In genomic region chr20:2006452-2007381, GRCh38 we compare ENCODE assay signal across 9 cellular contexts. TPM values are rescaled to one million over a fixed set of nuclear protein-coding genes. Genes with fewer than 3 reads are reported as not detected.
DNase-seq lines count a peak whose midpoint lies in the region; ATAC-seq, FAIRE-seq and TF ChIP-seq lines count a peak whose summit lies in the region.
"Had no signal": no experiment of that assay in that cellular context is flagged by ENCODE, and none has a peak within 500 bp of the region (broad histone marks: within the 10 kb centered on the region; RNA-seq: fewer than 3 reads in every experiment).

No MANE protein-coding gene starts in this region.

- H3K27ac ChIP-seq in CD4-positive, alpha-beta T cell (ENCODE audit: low read depth, low read length): no peak overlapping the region

- peaks cover 65% of the 10 kb centered on the region for H3K27me3 Mint-ChIP-seq in CD4-positive, alpha-beta T cell
- H3K27me3 Mint-ChIP-seq in chondrocyte (ENCODE audit: low read depth): peaks cover 14% of the 10 kb centered on the region

- peak in 5 of 10 experiments; percentile 2 to 13 (median 4) for DNase-seq in CD4-positive, alpha-beta T cell
- no peak for DNase-seq in GM18507 (ENCODE audit: extremely low spot score, insufficient read length, low read depth)
- peak; percentile 59 for DNase-seq in OCI-M1 (lab: John Stamatoyannopoulos, UW)
- DNase-seq in chondrocyte (ENCODE audit: low spot score): no peak
- peak; percentile 19 for DNase-seq in midbrain (lab: John Stamatoyannopoulos, UW)
- no peak for DNase-seq in GDM1 (lab: John Stamatoyannopoulos, UW)

- no peak for ATAC-seq in CD4-positive, alpha-beta T cell (ENCODE audit: poor library complexity)
- ATAC-seq in GM21786 (IDR thresholded peaks at IDR 0.05; ENCODE audit: unreplicated experiment) (no peak), HG03135 (IDR thresholded peaks at IDR 0.05; ENCODE audit: unreplicated experiment) (no peak)

- peak; percentile 66 for TF ChIP-seq CTCF in CD4-positive, alpha-beta T cell (IDR thresholded peaks at IDR 0.05)
- TF ChIP-seq CTCF in chondrocyte (IDR thresholded peaks at IDR 0.05): peak; percentile 87

- no peaks in the 10 kb centered on the region for H3K9me3 ChIP-seq in CD4-positive, alpha-beta T cell (ENCODE audit: control insufficient read depth, low read length)

- no peaks in the 10 kb centered on the region for H3K36me3 Mint-ChIP-seq in CD4-positive, alpha-beta T cell (ENCODE audit: low read depth)
- H3K36me3 Mint-ChIP-seq in chondrocyte (ENCODE audit: low read depth): no peaks in the 10 kb centered on the region

- intact Hi-C loops in CD4-positive, alpha-beta T cell (cut with DNase I, micrococcal nuclease): loop anchor here (1.0 kb wide), 1 partner anchor 166 kb away; no protein-coding TSS in a partner anchor

- FAIRE-seq in GM18507 (lab: Jason Lieb, UNC): peak; percentile 12

- H3K27ac Mint-ChIP-seq in CD4-positive, alpha-beta T cell: no peak overlapping the region
- H3K27ac Mint-ChIP-seq in chondrocyte (ENCODE audit: unreplicated experiment): no peak overlapping the region

- CTCF ChIA-PET in CD4-positive, alpha-beta T cell (lab: Charles Lee): interaction anchor here (1.3 to 2.7 kb wide), 2 partner anchors 42 to 166 kb away, joined by 3 to 11 read pairs; no protein-coding TSS in a partner anchor

- peaks cover 21% of the 10 kb centered on the region for H3K27me3 ChIP-seq in CD4-positive, alpha-beta T cell (ENCODE audit: control insufficient read depth, insufficient read depth, low read length)

- POLR2A ChIA-PET in CD4-positive, alpha-beta T cell (lab: Charles Lee): no interaction called here

- H3K4me1 Mint-ChIP-seq in CD4-positive, alpha-beta T cell (ENCODE audit: low read depth): no peaks in the 10 kb centered on the region
- no peaks in the 10 kb centered on the region for H3K4me1 Mint-ChIP-seq in chondrocyte (ENCODE audit: low read depth)

- H3K9me3 Mint-ChIP-seq in CD4-positive, alpha-beta T cell: no peaks in the 10 kb centered on the region
- H3K9me3 Mint-ChIP-seq in chondrocyte (ENCODE audit: low read depth): no peaks in the 10 kb centered on the region

- H3K4me3 Mint-ChIP-seq in CD4-positive, alpha-beta T cell: no peak overlapping the region
- H3K4me3 Mint-ChIP-seq in chondrocyte (ENCODE audit: unreplicated experiment): no peak overlapping the region

RNA-seq across cellular contexts. Expression of gene PDYN, which starts 12.9 kb away (rescaled TPM):
- not detected for total RNA-seq in CD4-positive, alpha-beta T cell
- not detected in 3 replicates for total RNA-seq in chondrocyte
- total RNA-seq: T-helper 1 cell treated with Interleukin-12 subunit alpha and Interleukin-12 subunit beta and Interleukin-4 antibody, amounts not matched to agents 30 ng/mL and 1 ng/mL, for 36 hours had no signal

Comparison
In these comparisons a context has a peak if more than half of its experiments do, and no peak if none do; other contexts are left out.
1. DNase-seq: peak in OCI-M1 (single experiment) and midbrain (single experiment); none in GM18507 (single experiment), chondrocyte (single experiment) and GDM1 (single experiment).